In genomic region chr6:56734334-56734733, GRCh38 we compare ENCODE assay signal across 1 cellular context.
TF ChIP-seq lines count a peak whose summit lies in the region.

No MANE protein-coding gene starts in this region.

TF ChIP-seq in HCT116, 20 proteins besides CTCF, POLR2A, EP300 and RAD21 (continued from another document):
- TF ChIP-seq MAX (IDR thresholded peaks at IDR 0.05) = no peak
- TF ChIP-seq CEBPB (IDR thresholded peaks at IDR 0.05; ENCODE audit: low read depth) = no peak
- no peak for TF ChIP-seq EZH2 (IDR thresholded peaks at IDR 0.05)
- no peak for TF ChIP-seq ELF1 (IDR thresholded peaks at IDR 0.05; ENCODE audit: borderline replicate concordance, low read depth)
- TF ChIP-seq ZFX (IDR thresholded peaks at IDR 0.05) = no peak
- no peak for TF ChIP-seq POLR2AphosphoS5 (IDR thresholded peaks at IDR 0.05; ENCODE audit: low read depth, low read length)
- no peak for TF ChIP-seq ATF3 (IDR thresholded peaks at IDR 0.05)
- TF ChIP-seq JUND (IDR thresholded peaks at IDR 0.05) = no peak
- TF ChIP-seq EGR1 (IDR thresholded peaks at IDR 0.05; ENCODE audit: low read depth) = no peak
- TF ChIP-seq SRF (IDR thresholded peaks at IDR 0.05; ENCODE audit: low read depth) = no peak
- TF ChIP-seq CBX3 (IDR thresholded peaks at IDR 0.05; ENCODE audit: low read depth) = no peak
- no peak for TF ChIP-seq SP1 (IDR thresholded peaks at IDR 0.05; ENCODE audit: low read depth)
